12 cellular contexts compared by ENCODE assay signal in the genomic region with DNA sequence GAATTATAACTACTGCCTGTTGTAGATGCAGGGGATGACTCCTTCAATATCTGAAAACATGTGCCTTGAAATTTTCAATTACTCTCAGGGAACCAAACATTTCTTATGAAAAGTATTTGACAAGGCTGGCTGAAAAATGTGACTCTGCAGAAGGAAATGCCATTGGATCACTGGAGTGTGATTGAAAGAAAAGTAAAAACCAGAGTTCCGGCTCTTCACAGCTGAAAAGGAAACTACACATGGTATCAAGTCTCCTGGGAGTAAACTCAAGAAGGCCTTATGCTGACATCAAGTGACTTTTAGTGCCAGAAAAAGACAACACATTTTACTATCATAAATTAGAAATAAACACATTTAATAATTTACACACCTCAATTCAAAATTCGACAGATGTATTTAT.
DNase-seq lines count a peak whose midpoint lies in the region; ATAC-seq and TF ChIP-seq lines count a peak whose summit lies in the region.
"Had no signal": no experiment of that assay in that cellular context is flagged by ENCODE, and none has a peak within 500 bp of the region (broad histone marks: within the 10 kb centered on the region; RNA-seq: fewer than 3 reads in every experiment).

No MANE protein-coding gene starts in this region.

- peak; percentile 12 for DNase-seq in naive B cell
- no peak for DNase-seq in KG1 (lab: John Stamatoyannopoulos, UW)
- no peak for DNase-seq in T-helper 2 cell
- DNase-seq in HuH-7.5 (ENCODE audit: low spot score): no peak
- DNase-seq in effector CD4-positive, alpha-beta T cell: no peak
- DNase-seq: amygdala, DMS153, MV-4-11 had no signal

- H3K9me3 Mint-ChIP-seq in naive B cell: peaks cover 0 to 2% (median 0%) of the 10 kb centered on the region in 7 donors
- H3K9me3 Mint-ChIP-seq: type B pancreatic cell had no signal

- H3K4me3 Mint-ChIP-seq in naive B cell: peak overlapping the region in 3 of 8 donors; percentile 20 to 37 (median 35)
- H3K4me3 Mint-ChIP-seq: type B pancreatic cell had no signal

- peaks cover 0 to 7% (median 4%) of the 10 kb centered on the region in 3 donors for H3K4me1 Mint-ChIP-seq in naive B cell

- no peaks in the 10 kb centered on the region for H3K36me3 Mint-ChIP-seq in naive B cell
- H3K36me3 Mint-ChIP-seq: type B pancreatic cell had no signal

- TF ChIP-seq RAD21 in Ishikawa (IDR thresholded peaks at IDR 0.05; ENCODE audit: low read depth): no peak

- TF ChIP-seq EP300 in Ishikawa (IDR thresholded peaks at IDR 0.05; ENCODE audit: borderline replicate concordance): peak; percentile 31; the same call in 1 of the 2 replicates

- peak overlapping the region in 3 of 6 donors; percentile 20 to 39 (median 24) for H3K27ac Mint-ChIP-seq in naive B cell
- H3K27ac Mint-ChIP-seq: type B pancreatic cell had no signal

- ATAC-seq in GM18870 (IDR thresholded peaks at IDR 0.05; ENCODE audit: unreplicated experiment): peak; percentile 100
- ATAC-seq in HG02763 (IDR thresholded peaks at IDR 0.05; ENCODE audit: unreplicated experiment): peak; percentile 97
- ATAC-seq in naive B cell (ENCODE audit: low read depth in 2 of 2): peak; percentile 64 to 67

- H3K27me3 Mint-ChIP-seq in naive B cell: no peaks in the 10 kb centered on the region
- H3K27me3 Mint-ChIP-seq: type B pancreatic cell had no signal

TF ChIP-seq in Ishikawa, 13 proteins besides CTCF, POLR2A, EP300 and RAD21:
- peak; percentile 62 for TF ChIP-seq MAX (IDR thresholded peaks at IDR 0.05)
- TF ChIP-seq TAF1 (IDR thresholded peaks at IDR 0.05; ENCODE audit: low read depth): no peak
- peak; percentile 65 for TF ChIP-seq TEAD4 (IDR thresholded peaks at IDR 0.05)
- no peak for TF ChIP-seq USF1 (IDR thresholded peaks at IDR 0.05)
- TF ChIP-seq YY1 (IDR thresholded peaks at IDR 0.05; ENCODE audit: low read depth): no peak
